In the genomic region with DNA sequence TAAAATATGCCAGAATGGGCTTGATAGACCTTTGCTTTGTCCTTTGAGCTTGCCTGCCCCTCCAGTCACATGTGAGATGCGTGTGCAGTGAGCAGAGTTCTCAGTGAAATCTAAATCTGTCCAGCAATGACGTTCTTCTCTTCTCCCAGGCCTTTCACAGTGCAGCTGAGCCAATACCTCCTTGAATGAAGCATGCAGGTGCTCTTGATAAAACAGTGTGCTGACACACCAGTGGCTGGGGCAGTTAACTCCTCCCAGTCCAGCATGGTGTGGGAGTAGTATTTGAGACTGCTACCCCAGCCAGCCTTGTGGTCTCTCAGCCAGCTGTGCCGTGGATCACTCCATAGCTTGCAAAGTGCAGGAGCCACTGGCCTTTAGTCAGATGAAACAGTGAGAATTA, we compare ENCODE assay signal across 18 cellular contexts.
DNase-seq lines count a peak whose midpoint lies in the region; ATAC-seq and TF ChIP-seq lines count a peak whose summit lies in the region.
"Had no signal": no experiment of that assay in that cellular context is flagged by ENCODE, and none has a peak within 500 bp of the region (broad histone marks: within the 10 kb centered on the region; RNA-seq: fewer than 3 reads in every experiment).

No MANE protein-coding gene starts in this region.

- H3K27me3 Mint-ChIP-seq in natural killer cell (ENCODE audit: low read depth in 2 of 2): no peaks in the 10 kb centered on the region
- H3K27me3 Mint-ChIP-seq in natural killer cell treated with Interleukin-12 subunit alpha and Interleukin-12 subunit beta and Interleukin-15 and Interleukin-18, amount 100 ng/mL, for 72 hours: no peaks in the 10 kb centered on the region
- H3K27me3 Mint-ChIP-seq: activated CD8-positive, alpha-beta memory T cell treated with anti-CD3 and anti-CD28 coated beads, Interleukin-2, amount 10 ng/mL, durations not matched to agents 7 days and 5 days; CD4-positive, alpha-beta memory T cell; IgD-negative memory B cell had no signal

- no peak overlapping the region for H3K27ac Mint-ChIP-seq in natural killer cell
- no peak overlapping the region for H3K27ac Mint-ChIP-seq in natural killer cell treated with Interleukin-12 subunit alpha and Interleukin-12 subunit beta and Interleukin-15 and Interleukin-18, amount 100 ng/mL, for 72 hours
- H3K27ac Mint-ChIP-seq: activated CD8-positive, alpha-beta memory T cell treated with anti-CD3 and anti-CD28 coated beads, Interleukin-2, amount 10 ng/mL, durations not matched to agents 7 days and 5 days; activated T-helper 2 cell treated with anti-CD3 and anti-CD28 coated beads, Interferon-gamma antibody, Interleukin-2, Interleukin-4, amounts not matched to agents 10 μg/mL and 5 μg/mL and 100 μg/mL, durations not matched to agents 14 hours and 24 hours and 36 hours; CD4-positive, alpha-beta memory T cell; IgD-negative memory B cell had no signal

- WGBS in heart right ventricle, 2 donors: 37 to 64% methylated on average over 3 of the region's 3 CpGs

- peaks cover 0 to 31% (median 13%) of the 10 kb centered on the region in 9 donors for H3K4me1 ChIP-seq in heart right ventricle

- no peaks in the 10 kb centered on the region for H3K36me3 Mint-ChIP-seq in natural killer cell
- no peaks in the 10 kb centered on the region for H3K36me3 Mint-ChIP-seq in natural killer cell treated with Interleukin-12 subunit alpha and Interleukin-12 subunit beta and Interleukin-15 and Interleukin-18, amount 100 ng/mL, for 72 hours

- H3K9me3 Mint-ChIP-seq in natural killer cell: no peaks in the 10 kb centered on the region
- H3K9me3 Mint-ChIP-seq in natural killer cell treated with Interleukin-12 subunit alpha and Interleukin-12 subunit beta and Interleukin-15 and Interleukin-18, amount 100 ng/mL, for 72 hours: no peaks in the 10 kb centered on the region
- H3K9me3 Mint-ChIP-seq: activated T-helper 2 cell treated with anti-CD3 and anti-CD28 coated beads, Interferon-gamma antibody, Interleukin-2, Interleukin-4, amounts not matched to agents 10 μg/mL and 5 μg/mL and 100 μg/mL, durations not matched to agents 14 hours and 24 hours and 36 hours; CD4-positive, alpha-beta memory T cell had no signal

- no peaks in the 10 kb centered on the region for H3K9me3 ChIP-seq in heart right ventricle
- H3K9me3 ChIP-seq: gastrocnemius medialis, stomach had no signal

- peak overlapping the region in 7 of 10 donors; percentile 49 to 75 (median 66) for H3K27ac ChIP-seq in heart right ventricle
- H3K27ac ChIP-seq: gastrocnemius medialis had no signal

- H3K4me3 Mint-ChIP-seq in natural killer cell: peak overlapping the region; percentile 11
- H3K4me3 Mint-ChIP-seq in natural killer cell treated with Interleukin-12 subunit alpha and Interleukin-12 subunit beta and Interleukin-15 and Interleukin-18, amount 100 ng/mL, for 72 hours: no peak overlapping the region
- H3K4me3 Mint-ChIP-seq: activated CD8-positive, alpha-beta memory T cell treated with anti-CD3 and anti-CD28 coated beads, Interleukin-2, amount 10 ng/mL, durations not matched to agents 7 days and 5 days; CD4-positive, alpha-beta memory T cell; IgD-negative memory B cell had no signal

- H3K36me3 ChIP-seq in heart right ventricle: no peaks in the 10 kb centered on the region
- H3K36me3 ChIP-seq: gastrocnemius medialis, stomach had no signal

- TF ChIP-seq CTCF in natural killer cell (IDR thresholded peaks at IDR 0.05): no peak
- TF ChIP-seq CTCF in heart right ventricle (IDR thresholded peaks at IDR 0.05): no peak

- ATAC-seq in natural killer cell (no peak), heart right ventricle (peak; percentile 20 to 98 (median 95)), HG02798 (IDR thresholded peaks at IDR 0.05; ENCODE audit: poor library complexity, unreplicated experiment) (no peak)
- no peak for ATAC-seq in natural killer cell treated with Interleukin-12 subunit alpha and Interleukin-12 subunit beta and Interleukin-15 and Interleukin-18, amount 100 ng/mL, for 72 hours
- no peak for ATAC-seq in activated CD4-positive, CD25-positive, alpha-beta regulatory T cell treated with anti-CD3 and anti-CD28 coated beads, Interleukin-2, amount 50 U/mL, for 24 hours
- ATAC-seq: activated CD8-positive, alpha-beta memory T cell treated with anti-CD3 and anti-CD28 coated beads, Interleukin-2, amount 10 ng/mL, durations not matched to agents 7 days and 5 days; left colon; Panc1 had no signal

- intact Hi-C loops in natural killer cell (cut with micrococcal nuclease): no loop called here
- intact Hi-C loops in heart right ventricle (cut with DNase I): loop anchor here in 3 of 10 donors (10.0 kb wide), 2 partner anchors 123 to 263 kb away; no protein-coding TSS in a partner anchor

- no peak for DNase-seq in natural killer cell
- no peak for DNase-seq in natural killer cell treated with Interleukin-12 subunit alpha and Interleukin-12 subunit beta and Interleukin-15 and Interleukin-18, amount 100 ng/mL, for 72 hours (ENCODE audit: low spot score)
- peak; percentile 67 for DNase-seq in NCI-H510A (lab: John Stamatoyannopoulos, UW)
- DNase-seq in heart right ventricle: peak in 1 of 2 donors; percentile 45
- DNase-seq in epidermal melanocyte (ENCODE audit: insufficient read length, low spot score): no peak
- no peak for DNase-seq in NCI-H2171 treated with DMSO at 0.1 percent for 48 hours (lab: John Stamatoyannopoulos, UW)
- DNase-seq: activated CD4-positive, alpha-beta T cell treated with anti-CD3 and anti-CD28 coated beads for 1 hour; activated CD8-positive, alpha-beta memory T cell treated with anti-CD3 and anti-CD28 coated beads, Interleukin-2, amount 10 ng/mL, durations not matched to agents 7 days and 5 days; CD4-positive, alpha-beta memory T cell; gastrocnemius medialis; left colon; NCI-H2227 treated with DMSO at 0.1 percent for 48 hours; stomach had no signal

- no peaks in the 10 kb centered on the region for H3K27me3 ChIP-seq in heart right ventricle
- H3K27me3 ChIP-seq: gastrocnemius medialis, stomach had no signal

- H3K4me1 Mint-ChIP-seq in natural killer cell: peaks cover 41 to 60% of the 10 kb centered on the region in 2 donors
- H3K4me1 Mint-ChIP-seq in natural killer cell treated with Interleukin-12 subunit alpha and Interleukin-12 subunit beta and Interleukin-15 and Interleukin-18, amount 100 ng/mL, for 72 hours (ENCODE audit: low read depth in 2 of 2): peaks cover 22 to 37% of the 10 kb centered on the region in 2 donors

- no peak overlapping the region for H3K4me3 ChIP-seq in heart right ventricle
- H3K4me3 ChIP-seq: gastrocnemius medialis, stomach had no signal

Comparison
In these comparisons a context has a peak if more than half of its experiments do, and no peak if none do; other contexts are left out.
1. ATAC-seq: peak in heart right ventricle (8 of 8); none in natural killer cell (0 of 3), natural killer cell treated with Interleukin-12 subunit alpha and Interleukin-12 subunit beta and Interleukin-15 and Interleukin-18, amount 100 ng/mL, for 72 hours (0 of 2), HG02798 (single experiment) and activated CD4-positive, CD25-positive, alpha-beta regulatory T cell treated with anti-CD3 and anti-CD28 coated beads, Interleukin-2, amount 50 U/mL, for 24 hours (0 of 2).